In the genomic region with DNA sequence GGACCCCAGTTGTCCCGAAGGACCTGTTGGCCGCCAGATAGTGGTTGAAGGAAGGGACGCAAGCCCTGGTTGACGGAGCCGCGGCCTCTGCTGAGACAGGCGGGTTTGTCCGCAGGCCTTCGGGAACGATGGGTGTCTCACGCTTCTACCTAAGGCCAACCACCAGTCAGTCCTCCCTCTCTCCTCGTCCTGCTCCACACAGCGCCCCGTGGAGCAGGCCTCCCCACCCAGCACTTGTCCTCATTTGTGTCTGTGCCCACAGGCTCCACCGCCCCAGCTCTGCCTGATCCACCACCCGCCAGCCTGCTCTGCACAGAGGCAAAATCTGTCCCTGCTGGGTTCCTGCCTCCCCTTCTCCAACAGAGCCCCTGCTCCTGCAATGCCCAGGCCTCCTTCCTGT, we compare ENCODE assay signal across 1 cellular context.
TF ChIP-seq lines count a peak whose summit lies in the region.

No MANE protein-coding gene starts in this region.

TF ChIP-seq in H1, 55 proteins besides CTCF, POLR2A, EP300 and RAD21:
- TF ChIP-seq SIRT6 (IDR thresholded peaks at IDR 0.05; ENCODE audit: low read length) (no peak), CHD2 (IDR thresholded peaks at IDR 0.05; ENCODE audit: low read length) (no peak), EZH2 (IDR thresholded peaks at IDR 0.05; ENCODE audit: low read depth, low read length, severe bottlenecking) (no peak), GTF2F1 (IDR thresholded peaks at IDR 0.05; ENCODE audit: borderline replicate concordance, low read depth, low read length) (no peak), KDM1A (IDR thresholded peaks at IDR 0.05; ENCODE audit: borderline replicate concordance, low read length) (no peak), KDM4A (IDR thresholded peaks at IDR 0.05; ENCODE audit: low read depth, low read length, severe bottlenecking) (no peak), POU5F1 (IDR thresholded peaks at IDR 0.05; ENCODE audit: low read depth, low read length) (no peak), TEAD4 (IDR thresholded peaks at IDR 0.05; ENCODE audit: low read depth, low read length) (no peak), MAFK (IDR thresholded peaks at IDR 0.05; ENCODE audit: low read depth, low read length) (no peak), RNF2 (IDR thresholded peaks at IDR 0.05; ENCODE audit: borderline replicate concordance, low read depth, low read length, missing control alignments, poor library complexity, severe bottlenecking) (no peak)
- TF ChIP-seq, protein P1, sequence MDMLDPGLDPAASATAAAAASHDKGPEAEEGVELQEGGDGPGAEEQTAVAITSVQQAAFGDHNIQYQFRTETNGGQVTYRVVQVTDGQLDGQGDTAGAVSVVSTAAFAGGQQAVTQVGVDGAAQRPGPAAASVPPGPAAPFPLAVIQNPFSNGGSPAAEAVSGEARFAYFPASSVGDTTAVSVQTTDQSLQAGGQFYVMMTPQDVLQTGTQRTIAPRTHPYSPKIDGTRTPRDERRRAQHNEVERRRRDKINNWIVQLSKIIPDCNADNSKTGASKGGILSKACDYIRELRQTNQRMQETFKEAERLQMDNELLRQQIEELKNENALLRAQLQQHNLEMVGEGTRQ (IDR thresholded peaks at IDR 0.05; ENCODE audit: low read length), result no peak
TF ChIP-seq in H1: peak in this region for 0.
